ENCODE assay signal across 10 cellular contexts in genomic region chr2:236536727-236537398, GRCh38. TPM values are rescaled to one million over a fixed set of nuclear protein-coding genes. Genes with fewer than 3 reads are reported as not detected.
DNase-seq lines count a peak whose midpoint lies in the region; ATAC-seq, FAIRE-seq and TF ChIP-seq lines count a peak whose summit lies in the region.
"Had no signal": no experiment of that assay in that cellular context is flagged by ENCODE, and none has a peak within 500 bp of the region (broad histone marks: within the 10 kb centered on the region; RNA-seq: fewer than 3 reads in every experiment).

No MANE protein-coding gene starts in this region.

- CTCF ChIA-PET in activated CD4-positive, alpha-beta T cell treated with anti-CD3 and anti-CD28 coated beads for 36 hours (lab: Charles Lee): interaction anchor here (0.7 to 3.9 kb wide), 5 partner anchors 11 to 183 kb away, joined by 3 to 20 read pairs (median 13); partner anchors contain the start of gene ACKR3

- DNase-seq in GM12891 (ENCODE audit: insufficient read length, low spot score) (no peak), mucosa of descending colon (peak in 1 of 3 donors; percentile 67), nucleus accumbens (lab: John Stamatoyannopoulos, UW) (no peak), COR-L47 (lab: John Stamatoyannopoulos, UW) (no peak), left ventricle myocardium superior (no peak)
- DNase-seq in activated CD4-positive, alpha-beta T cell treated with anti-CD3 and anti-CD28 coated beads for 36 hours: peak; percentile 68

- peak; percentile 79 for FAIRE-seq in GM12891 (lab: Jason Lieb, UNC)
- FAIRE-seq: G401.6 had no signal

- no peak for TF ChIP-seq POLR2A in GM12891 (IDR thresholded peaks at IDR 0.05; ENCODE audit: low read depth, low read length)

- H3K9me3 ChIP-seq in mucosa of descending colon: no peaks in the 10 kb centered on the region

- H3K4me1 ChIP-seq in mucosa of descending colon (ENCODE audit: low read depth): no peaks in the 10 kb centered on the region

- POLR2A ChIA-PET in activated CD4-positive, alpha-beta T cell treated with anti-CD3 and anti-CD28 coated beads for 36 hours (lab: Charles Lee): interaction anchor here (0.9 kb wide), 1 partner anchor 24 kb away, joined by 3 read pairs; no protein-coding TSS in a partner anchor

- peak overlapping the region; percentile 96 for H3K27ac Mint-ChIP-seq in activated CD4-positive, alpha-beta T cell treated with anti-CD3 and anti-CD28 coated beads for 36 hours

- ATAC-seq in HG02840 (IDR thresholded peaks at IDR 0.05; ENCODE audit: low FRiP score, unreplicated experiment): peak; percentile 59
- ATAC-seq in activated CD4-positive, alpha-beta T cell treated with anti-CD3 and anti-CD28 coated beads for 36 hours: peak; percentile 76
- peak; percentile 85 for ATAC-seq in mucosa of descending colon
- ATAC-seq in GM19023 (IDR thresholded peaks at IDR 0.05; ENCODE audit: unreplicated experiment): no peak
- no peak for ATAC-seq in left ventricle myocardium superior
- ATAC-seq: Panc1 had no signal

- peak overlapping the region; percentile 86 for H3K4me3 Mint-ChIP-seq in activated CD4-positive, alpha-beta T cell treated with anti-CD3 and anti-CD28 coated beads for 36 hours

- H3K27me3 Mint-ChIP-seq in activated CD4-positive, alpha-beta T cell treated with anti-CD3 and anti-CD28 coated beads for 36 hours: no peaks in the 10 kb centered on the region

- TF ChIP-seq CTCF in mucosa of descending colon (IDR thresholded peaks at IDR 0.05): no peak

- no peaks in the 10 kb centered on the region for H3K36me3 ChIP-seq in mucosa of descending colon (ENCODE audit: low read depth)

- H3K36me3 Mint-ChIP-seq in activated CD4-positive, alpha-beta T cell treated with anti-CD3 and anti-CD28 coated beads for 36 hours (ENCODE audit: low read depth): peaks cover 12% of the 10 kb centered on the region

- intact Hi-C loops in activated CD4-positive, alpha-beta T cell treated with anti-CD3 and anti-CD28 coated beads for 36 hours (cut with DNase I, micrococcal nuclease): loop anchor here in 1 of 2 experiments (2.0 kb wide), 1 partner anchor 24 kb away; no protein-coding TSS in a partner anchor
- intact Hi-C loops in mucosa of descending colon (cut with DNase I, micrococcal nuclease): no loop called here
- intact Hi-C loops in left ventricle myocardium superior (cut with micrococcal nuclease): no loop called here

- H3K9me3 Mint-ChIP-seq in activated CD4-positive, alpha-beta T cell treated with anti-CD3 and anti-CD28 coated beads for 36 hours (ENCODE audit: low read depth): no peaks in the 10 kb centered on the region

- H3K4me1 Mint-ChIP-seq in activated CD4-positive, alpha-beta T cell treated with anti-CD3 and anti-CD28 coated beads for 36 hours: peaks cover 51% of the 10 kb centered on the region

- no peak overlapping the region for H3K4me3 ChIP-seq in mucosa of descending colon

TF ChIP-seq in GM12891, 5 proteins besides CTCF, POLR2A, EP300 and RAD21:
- TF ChIP-seq SPI1 (IDR thresholded peaks at IDR 0.05; ENCODE audit: low read depth, low read length): peak; percentile 6; the same call in 1 of the 2 replicates
- peak; percentile 21; the same call in 1 of the 2 replicates for TF ChIP-seq TAF1 (IDR thresholded peaks at IDR 0.05; ENCODE audit: low read depth, low read length)
- no peak for TF ChIP-seq POLR2AphosphoS5 (IDR thresholded peaks at IDR 0.05; ENCODE audit: low read depth, low read length)
- peak; percentile 27; the same call in 1 of the 2 replicates for TF ChIP-seq POU2F2 (IDR thresholded peaks at IDR 0.05; ENCODE audit: low read depth, low read length)
- TF ChIP-seq PAX5 (IDR thresholded peaks at IDR 0.05; ENCODE audit: insufficient read depth, low read length, severe bottlenecking): no peak
TF ChIP-seq in GM12891: peak in this region for 3.

RNA-seq across cellular contexts. Expression of gene ACKR3, which starts 32.8 kb away (rescaled TPM):
- 13.3 TPM for polyA plus RNA-seq in GM12891 (2012; ENCODE audit: low read depth, missing spikeins)
- total RNA-seq in activated CD4-positive, alpha-beta T cell treated with anti-CD3 and anti-CD28 coated beads for 36 hours: 1 to 10 TPM; 1.2 to 2.4 TPM
- total RNA-seq in mucosa of descending colon (10 to 100 TPM in 2 of 3 donors, 1 to 10 TPM in 1; 8.0 to 17.9 (median 11.9) TPM), left ventricle myocardium superior (25.4 TPM)

Comparison
In these comparisons a context has a peak if more than half of its experiments do, and no peak if none do; other contexts are left out.
1. ATAC-seq: peak in HG02840 (single experiment), activated CD4-positive, alpha-beta T cell treated with anti-CD3 and anti-CD28 coated beads for 36 hours (single experiment) and mucosa of descending colon (single experiment); none in GM19023 (single experiment) and left ventricle myocardium superior (single experiment).